In the genomic region with DNA sequence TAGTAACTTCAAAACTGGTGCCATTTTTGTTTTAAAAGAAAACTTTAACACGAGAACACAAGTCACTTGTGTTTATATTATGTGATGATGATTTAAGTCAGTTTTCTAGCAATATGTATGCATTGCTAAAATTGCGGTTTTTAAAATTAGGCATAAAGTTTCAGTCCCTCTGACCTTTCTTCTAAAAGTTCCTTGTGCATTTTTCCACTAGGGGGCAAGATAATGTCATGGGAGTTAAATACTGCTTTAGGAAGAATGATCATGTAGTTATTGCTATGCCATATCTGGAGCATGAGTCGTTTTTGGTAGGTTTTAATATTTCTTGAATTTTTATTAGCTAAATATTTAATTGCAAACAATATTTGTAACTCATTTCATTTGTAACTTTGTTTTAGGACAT, we compare ENCODE assay signal across 1 cellular context.
TF ChIP-seq lines count a peak whose summit lies in the region.

No MANE protein-coding gene starts in this region.

TF ChIP-seq in IMR-90, 13 proteins besides CTCF, POLR2A, EP300 and RAD21:
- TF ChIP-seq SMC3 (IDR thresholded peaks at IDR 0.05; ENCODE audit: low read depth, low read length) = peak; percentile 81
- TF ChIP-seq MXI1 (IDR thresholded peaks at IDR 0.05; ENCODE audit: borderline replicate concordance, low read depth, low read length) = no peak
- TF ChIP-seq, protein P1, sequence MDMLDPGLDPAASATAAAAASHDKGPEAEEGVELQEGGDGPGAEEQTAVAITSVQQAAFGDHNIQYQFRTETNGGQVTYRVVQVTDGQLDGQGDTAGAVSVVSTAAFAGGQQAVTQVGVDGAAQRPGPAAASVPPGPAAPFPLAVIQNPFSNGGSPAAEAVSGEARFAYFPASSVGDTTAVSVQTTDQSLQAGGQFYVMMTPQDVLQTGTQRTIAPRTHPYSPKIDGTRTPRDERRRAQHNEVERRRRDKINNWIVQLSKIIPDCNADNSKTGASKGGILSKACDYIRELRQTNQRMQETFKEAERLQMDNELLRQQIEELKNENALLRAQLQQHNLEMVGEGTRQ (IDR thresholded peaks at IDR 0.05; ENCODE audit: low read depth, low read length) = no peak
- TF ChIP-seq FOS (IDR thresholded peaks at IDR 0.05; ENCODE audit: low read depth, low read length) = no peak
